In the genomic region with DNA sequence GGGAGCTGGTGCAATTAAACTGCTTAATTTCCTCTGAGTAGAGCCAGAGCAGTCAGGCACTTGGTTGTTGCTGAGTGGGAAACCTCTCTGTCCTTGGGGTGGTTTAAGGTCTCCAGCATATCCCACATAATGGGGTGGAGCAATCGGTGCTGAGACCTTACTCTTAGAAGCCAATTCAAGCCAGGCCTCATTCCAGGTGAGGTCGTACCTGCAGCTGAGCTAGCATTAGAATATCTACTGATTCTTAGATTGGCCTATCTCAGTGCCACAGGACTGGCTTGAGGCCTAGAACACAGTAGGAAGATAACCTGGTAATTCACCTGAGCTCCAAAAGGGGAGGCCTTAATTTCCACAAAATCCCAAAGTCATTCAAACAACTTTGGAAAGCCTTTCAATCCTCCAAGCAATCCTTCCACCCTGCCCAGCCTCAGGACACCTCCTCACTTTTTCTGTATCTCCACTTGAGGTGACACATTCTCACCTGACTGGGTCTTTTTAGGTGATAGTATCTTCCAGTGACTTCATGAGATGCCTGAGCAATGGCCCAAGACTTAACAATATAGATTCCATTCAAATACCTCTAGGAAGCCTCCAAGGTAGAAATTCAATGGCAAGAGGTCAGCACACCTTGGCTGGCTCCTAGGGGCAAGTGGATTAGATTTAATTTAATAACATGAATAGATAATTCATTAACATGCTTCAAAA, we compare ENCODE assay signal across 21 cellular contexts.
"Had no signal": no experiment of that assay in that cellular context is flagged by ENCODE, and none has a peak within 500 bp of the region (broad histone marks: within the 10 kb centered on the region; RNA-seq: fewer than 3 reads in every experiment).

No MANE protein-coding gene starts in this region.

- ATAC-seq: foreskin keratinocyte; heart left ventricle; left lobe of liver; mucosa of descending colon; natural killer cell treated with Interleukin-12 subunit alpha and Interleukin-12 subunit beta and Interleukin-15 and Interleukin-18, amount 100 ng/mL, for 72 hours; psoas muscle had no signal

- H3K36me3 Mint-ChIP-seq: natural killer cell treated with Interleukin-12 subunit alpha and Interleukin-12 subunit beta and Interleukin-15 and Interleukin-18, amount 100 ng/mL, for 72 hours had no signal

- H3K27ac ChIP-seq: foreskin keratinocyte, heart left ventricle, sigmoid colon, skin epidermis, tibial artery had no signal

- FAIRE-seq: endothelial cell of umbilical vein, islet of Langerhans had no signal

- DNase-seq: effector CD4-positive, alpha-beta T cell; endodermal cell; erythroblast; foreskin keratinocyte; heart left ventricle; hypothalamus; kidney glomerular epithelial cell; mammary epithelial cell; mucosa of descending colon; psoas muscle; retina; sigmoid colon; stimulated activated CD4-positive, alpha-beta T cell treated with anti-CD3 and anti-CD28 coated beads, Interleukin-12 subunit alpha, Interleukin-12 subunit beta, amount 100 ng/mL, for 4 hours; stimulated activated naive CD4-positive, alpha-beta T cell treated with Interleukin-2 at 50 U/mL for 16 hours; tibial artery had no signal

- H3K36me3 ChIP-seq: heart left ventricle, sigmoid colon, tibial artery had no signal

- H3K4me3 Mint-ChIP-seq: endodermal cell; natural killer cell treated with Interleukin-12 subunit alpha and Interleukin-12 subunit beta and Interleukin-15 and Interleukin-18, amount 100 ng/mL, for 72 hours had no signal

- H3K4me1 ChIP-seq: foreskin keratinocyte had no signal

- H3K9me3 Mint-ChIP-seq: endodermal cell had no signal

- H3K27me3 ChIP-seq: foreskin keratinocyte, heart left ventricle, sigmoid colon, tibial artery had no signal

- H3K4me3 ChIP-seq: coronary artery, heart left ventricle, mucosa of descending colon, psoas muscle, sigmoid colon, skin epidermis, tibial artery had no signal

- H3K9me3 ChIP-seq: heart left ventricle, mucosa of descending colon, psoas muscle, sigmoid colon, tibial artery had no signal

- H3K27ac Mint-ChIP-seq: endodermal cell had no signal
